In genomic region chr14:61694039-61694438, GRCh38 we compare ENCODE assay signal across 14 cellular contexts. TPM values are rescaled to one million over a fixed set of nuclear protein-coding genes. Genes with fewer than 3 reads are reported as not detected.
DNase-seq lines count a peak whose midpoint lies in the region; ATAC-seq and TF ChIP-seq lines count a peak whose summit lies in the region.
"Had no signal": no experiment of that assay in that cellular context is flagged by ENCODE, and none has a peak within 500 bp of the region (broad histone marks: within the 10 kb centered on the region; RNA-seq: fewer than 3 reads in every experiment).

No MANE protein-coding gene starts in this region.

- ATAC-seq in CD4-positive, alpha-beta T cell (ENCODE audit: poor library complexity): no peak
- no peak for ATAC-seq in HCT116
- no peak for ATAC-seq in naive thymus-derived CD8-positive, alpha-beta T cell

- intact Hi-C loops in CD4-positive, alpha-beta T cell (cut with DNase I, micrococcal nuclease): loop anchor here (2.0 to 10.0 kb wide), 4 partner anchors 23 to 1449 kb away; partner anchors contain the start of gene PPM1A (in 1 of the 2)
- intact Hi-C loops in HCT116 (cut with micrococcal nuclease): loop anchor here (2.0 kb wide), 1 partner anchor 131 kb away; no protein-coding TSS in a partner anchor
- intact Hi-C loops in activated T-helper 2 cell treated with anti-CD3 and anti-CD28 coated beads, Interferon-gamma antibody, Interleukin-2, Interleukin-4, amounts not matched to agents 10 μg/mL and 5 μg/mL and 100 μg/mL, durations not matched to agents 14 hours and 24 hours and 36 hours (cut with micrococcal nuclease): no loop called here

- no peaks in the 10 kb centered on the region for H3K27me3 ChIP-seq in CD4-positive, alpha-beta T cell (ENCODE audit: control insufficient read depth, insufficient read depth, low read length)
- H3K27me3 ChIP-seq in HCT116 (ENCODE audit: insufficient read depth, low read length) (no peaks in the 10 kb centered on the region), MG63 (no peaks in the 10 kb centered on the region)
- H3K27me3 ChIP-seq: stomach had no signal

- no TSS peak for BruUV-seq in HCT116 (replicated peaks; lab: Mats Ljungman, UMichigan)

- peaks cover 17% of the 10 kb centered on the region for H3K36me3 Mint-ChIP-seq in CD4-positive, alpha-beta T cell (ENCODE audit: low read depth)
- H3K36me3 Mint-ChIP-seq in activated T-helper 2 cell treated with anti-CD3 and anti-CD28 coated beads, Interferon-gamma antibody, Interleukin-2, Interleukin-4, amounts not matched to agents 10 μg/mL and 5 μg/mL and 100 μg/mL, durations not matched to agents 14 hours and 24 hours and 36 hours (ENCODE audit: low read depth): peaks cover 40% of the 10 kb centered on the region
- H3K36me3 Mint-ChIP-seq in naive thymus-derived CD8-positive, alpha-beta T cell: peaks cover 0 to 5% (median 4%) of the 10 kb centered on the region in 3 donors

- H3K27ac ChIP-seq in CD4-positive, alpha-beta T cell (ENCODE audit: low read depth, low read length): peak overlapping the region; percentile 91
- no peak overlapping the region for H3K27ac ChIP-seq in HCT116 (ENCODE audit: low read depth, low read length)
- H3K27ac ChIP-seq: SK-N-MC had no signal

- CTCF ChIA-PET in CD4-positive, alpha-beta T cell (lab: Charles Lee): interaction anchor here (1.2 kb wide), 1 partner anchor 70 kb away, joined by 4 read pairs; no protein-coding TSS in a partner anchor
- CTCF ChIA-PET in HCT116 (lab: Charles Lee): no interaction called here

- H3K4me2 ChIP-seq in HCT116 (ENCODE audit: low read length): peak overlapping the region; percentile 78; the same call in 1 of the 2 replicates

- peaks cover 17% of the 10 kb centered on the region; the same call in 1 of the 2 replicates for H4K20me1 ChIP-seq in HCT116 (ENCODE audit: insufficient read depth)

- H2AFZ ChIP-seq in HCT116 (ENCODE audit: low read depth, low read length, poor library complexity, severe bottlenecking): no peak overlapping the region

- H3K4me3 Mint-ChIP-seq in CD4-positive, alpha-beta T cell: peak overlapping the region; percentile 98
- H3K4me3 Mint-ChIP-seq in activated T-helper 2 cell treated with anti-CD3 and anti-CD28 coated beads, Interferon-gamma antibody, Interleukin-2, Interleukin-4, amounts not matched to agents 10 μg/mL and 5 μg/mL and 100 μg/mL, durations not matched to agents 14 hours and 24 hours and 36 hours (ENCODE audit: low read depth): peak overlapping the region; percentile 84
- H3K4me3 Mint-ChIP-seq in naive thymus-derived CD8-positive, alpha-beta T cell: peak overlapping the region; percentile 92 to 99 (median 95)

- TF ChIP-seq RAD21 in HCT116 (IDR thresholded peaks at IDR 0.05; ENCODE audit: low read depth): no peak

- no peak overlapping the region for H3K9ac ChIP-seq in HCT116 (ENCODE audit: low read length)

- peaks cover 62% of the 10 kb centered on the region for H3K4me1 Mint-ChIP-seq in CD4-positive, alpha-beta T cell (ENCODE audit: low read depth)
- peaks cover 44% of the 10 kb centered on the region for H3K4me1 Mint-ChIP-seq in activated T-helper 2 cell treated with anti-CD3 and anti-CD28 coated beads, Interferon-gamma antibody, Interleukin-2, Interleukin-4, amounts not matched to agents 10 μg/mL and 5 μg/mL and 100 μg/mL, durations not matched to agents 14 hours and 24 hours and 36 hours (ENCODE audit: low read depth)
- H3K4me1 Mint-ChIP-seq in naive thymus-derived CD8-positive, alpha-beta T cell: peaks cover 21 to 53% (median 45%) of the 10 kb centered on the region in 4 donors

- H3K27ac Mint-ChIP-seq in CD4-positive, alpha-beta T cell: peak overlapping the region; percentile 97
- no peak overlapping the region for H3K27ac Mint-ChIP-seq in activated T-helper 2 cell treated with anti-CD3 and anti-CD28 coated beads, Interferon-gamma antibody, Interleukin-2, Interleukin-4, amounts not matched to agents 10 μg/mL and 5 μg/mL and 100 μg/mL, durations not matched to agents 14 hours and 24 hours and 36 hours
- H3K27ac Mint-ChIP-seq in naive thymus-derived CD8-positive, alpha-beta T cell: peak overlapping the region; percentile 95 to 99 (median 99)

- no peak for TF ChIP-seq CTCF in CD4-positive, alpha-beta T cell (IDR thresholded peaks at IDR 0.05)
- TF ChIP-seq CTCF in HCT116 (IDR thresholded peaks at IDR 0.05 in 2 of 3, conservative IDR thresholded peaks at IDR 0.05 in 1 of 3; ENCODE audit: borderline replicate concordance in 1 of 3, insufficient read depth in 1 of 3, low read depth in 2 of 3, low read length in 2 of 3): no peak

- TF ChIP-seq POLR2A in HCT116 (IDR thresholded peaks at IDR 0.05; ENCODE audit: borderline replicate concordance, extremely low read depth, insufficient read depth, insufficient read length): no peak

- RAD21 ChIA-PET in HCT116 (lab: Charles Lee; ENCODE audit: low non-redundant PET in 1 of 2, low total read pairs in 2 of 2, uncharacterized antibody in 2 of 2, unreplicated experiment in 2 of 2): no interaction called here

- no peaks in the 10 kb centered on the region for H3K36me3 ChIP-seq in HCT116 (ENCODE audit: control insufficient read depth in 1 of 2, insufficient read depth in 2 of 2, low read length in 2 of 2)
- no peaks in the 10 kb centered on the region for H3K36me3 ChIP-seq in MG63
- H3K36me3 ChIP-seq: stomach had no signal

- POLR2A ChIA-PET in CD4-positive, alpha-beta T cell (lab: Charles Lee): interaction anchor here (0.8 to 3.2 kb wide), 11 partner anchors 13 to 371 kb away, joined by 4 to 27 read pairs (median 9); partner anchors contain the start of gene SNAPC1
- POLR2A ChIA-PET in HCT116 (lab: Charles Lee): interaction anchor here (1.0 to 1.4 kb wide), 2 partner anchors 48 to 135 kb away, joined by 3 to 4 read pairs; no protein-coding TSS in a partner anchor
- POLR2A ChIA-PET in naive thymus-derived CD8-positive, alpha-beta T cell (lab: Charles Lee): interaction anchor here (0.6 to 3.6 kb wide), 11 partner anchors 10 to 413 kb away, joined by 3 to 35 read pairs (median 7); no protein-coding TSS in a partner anchor

- no peak for DNase-seq in CD4-positive, alpha-beta T cell
- DNase-seq in HCT116 (ENCODE audit: low read depth, low spot score) (no peak), hepatic stellate cell (ENCODE audit: low spot score) (no peak), NCI-H774 (lab: John Stamatoyannopoulos, UW) (no peak), MG63 (no peak)
- DNase-seq in activated T-helper 2 cell treated with anti-CD3 and anti-CD28 coated beads, Interferon-gamma antibody, Interleukin-2, Interleukin-4, amounts not matched to agents 10 μg/mL and 5 μg/mL and 100 μg/mL, durations not matched to agents 14 hours and 24 hours and 36 hours (ENCODE audit: low spot score): no peak
- no peak for DNase-seq in naive thymus-derived CD8-positive, alpha-beta T cell
- DNase-seq: COR-L47; NCI-H146; NCI-H748 treated with DMSO at 0.1 percent for 48 hours; psoas muscle; stimulated activated CD4-positive, alpha-beta T cell treated with anti-CD3 and anti-CD28 coated beads, Interleukin-4, amount 100 ng/mL, for 1 hour; stomach had no signal

- H3K9me3 ChIP-seq in CD4-positive, alpha-beta T cell (ENCODE audit: control insufficient read depth, low read length): no peaks in the 10 kb centered on the region
- H3K9me3 ChIP-seq in HCT116 (ENCODE audit: control insufficient read depth in 1 of 2, insufficient read depth in 1 of 2, low read depth in 1 of 2, low read length in 2 of 2): no peaks in the 10 kb centered on the region
- no peaks in the 10 kb centered on the region for H3K9me3 ChIP-seq in MG63
- H3K9me3 ChIP-seq: psoas muscle, stomach had no signal

- no peak overlapping the region for H3K4me3 ChIP-seq in HCT116 (replicated peaks in 1 of 2; ENCODE audit: low read depth in 1 of 2, low read length in 2 of 2)
- H3K4me3 ChIP-seq in MG63: no peak overlapping the region

- H3K9me2 ChIP-seq in HCT116 (ENCODE audit: insufficient read depth): no peaks in the 10 kb centered on the region

- peaks cover 11 to 27% of the 10 kb centered on the region in 2 experiments; a peak in 3 of 4 replicates for H3K4me1 ChIP-seq in HCT116 (ENCODE audit: control insufficient read depth in 1 of 2, insufficient read depth in 2 of 2, low read length in 2 of 2)

- H3K79me2 ChIP-seq in HCT116 (ENCODE audit: insufficient read depth, low read length): peaks cover 36% of the 10 kb centered on the region

- no peaks in the 10 kb centered on the region for H3K27me3 Mint-ChIP-seq in CD4-positive, alpha-beta T cell
- H3K27me3 Mint-ChIP-seq in activated T-helper 2 cell treated with anti-CD3 and anti-CD28 coated beads, Interferon-gamma antibody, Interleukin-2, Interleukin-4, amounts not matched to agents 10 μg/mL and 5 μg/mL and 100 μg/mL, durations not matched to agents 14 hours and 24 hours and 36 hours (ENCODE audit: low read depth): no peaks in the 10 kb centered on the region
- H3K27me3 Mint-ChIP-seq in naive thymus-derived CD8-positive, alpha-beta T cell: no peaks in the 10 kb centered on the region

- H3K9me3 Mint-ChIP-seq in CD4-positive, alpha-beta T cell: no peaks in the 10 kb centered on the region
- H3K9me3 Mint-ChIP-seq in activated T-helper 2 cell treated with anti-CD3 and anti-CD28 coated beads, Interferon-gamma antibody, Interleukin-2, Interleukin-4, amounts not matched to agents 10 μg/mL and 5 μg/mL and 100 μg/mL, durations not matched to agents 14 hours and 24 hours and 36 hours: peaks cover 11% of the 10 kb centered on the region
- no peaks in the 10 kb centered on the region for H3K9me3 Mint-ChIP-seq in naive thymus-derived CD8-positive, alpha-beta T cell

TF ChIP-seq in HCT116, 20 proteins besides CTCF, POLR2A, EP300 and RAD21:
- TF ChIP-seq SP1 (IDR thresholded peaks at IDR 0.05; ENCODE audit: low read depth) (no peak), POLR2AphosphoS5 (IDR thresholded peaks at IDR 0.05; ENCODE audit: low read depth, low read length) (no peak), EZH2phosphoT487 (IDR thresholded peaks at IDR 0.05; ENCODE audit: borderline replicate concordance) (no peak)
- TF ChIP-seq, protein P1, sequence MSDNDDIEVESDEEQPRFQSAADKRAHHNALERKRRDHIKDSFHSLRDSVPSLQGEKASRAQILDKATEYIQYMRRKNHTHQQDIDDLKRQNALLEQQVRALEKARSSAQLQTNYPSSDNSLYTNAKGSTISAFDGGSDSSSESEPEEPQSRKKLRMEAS (IDR thresholded peaks at IDR 0.05): no peak

RNA-seq across cellular contexts. Expression of gene HIF1A, which starts 1.3 kb away (rescaled TPM):
- total RNA-seq in CD4-positive, alpha-beta T cell: 100 to 1,000 TPM; 350 to 369 TPM
- 113 TPM for total RNA-seq in HCT116 (2021; ENCODE audit: unreplicated experiment)
- 38.1 and 52.7 TPM in 2 replicates for polyA plus RNA-seq in HCT116 (2012)
- total RNA-seq in activated T-helper 2 cell treated with anti-CD3 and anti-CD28 coated beads, Interferon-gamma antibody, Interleukin-2, Interleukin-4, amounts not matched to agents 10 μg/mL and 5 μg/mL and 100 μg/mL, durations not matched to agents 14 hours and 24 hours and 36 hours: 131 and 138 TPM in 2 replicates
- total RNA-seq in naive thymus-derived CD8-positive, alpha-beta T cell: 10 to 100 TPM; 91.4 to 97.5 TPM
- polyA plus RNA-seq in naive thymus-derived CD8-positive, alpha-beta T cell: 10 to 100 TPM; 51.7 to 63.5 (median 54.4) TPM
- 58.5 and 77.4 TPM in 2 replicates for total RNA-seq in MG63 (2014; rRNA removed; shearing (Covaris generic); ENCODE audit: low replicate concordance)
